In genomic region chr6:96491926-96492325, GRCh38 we compare ENCODE assay signal across 24 cellular contexts.
"Had no signal": no experiment of that assay in that cellular context is flagged by ENCODE, and none has a peak within 500 bp of the region (broad histone marks: within the 10 kb centered on the region; RNA-seq: fewer than 3 reads in every experiment).

No MANE protein-coding gene starts in this region.

- H3K36me3 ChIP-seq: colonic mucosa, esophagus muscularis mucosa, esophagus squamous epithelium, gastrocnemius medialis, gastroesophageal sphincter, heart left ventricle, heart right ventricle had no signal

- DNase-seq: colonic mucosa; cortex of kidney; dermis blood vessel endothelial cell; dorsolateral prefrontal cortex; effector CD4-positive, alpha-beta T cell; effector CD8-positive, alpha-beta T cell; effector memory CD4-positive, alpha-beta T cell; effector memory CD8-positive, alpha-beta T cell; endodermal cell; erythroblast; esophagus squamous epithelium; foreskin fibroblast; foreskin keratinocyte; foreskin melanocyte; gastrocnemius medialis; glutamatergic neuron; head of caudate nucleus; heart left ventricle; heart right ventricle had no signal

- H3K27me3 ChIP-seq: colonic mucosa, dorsolateral prefrontal cortex, esophagus muscularis mucosa, esophagus squamous epithelium, foreskin keratinocyte, gastrocnemius medialis, gastroesophageal sphincter, heart left ventricle, heart right ventricle had no signal

- H3K4me1 ChIP-seq: colonic mucosa, esophagus muscularis mucosa, esophagus squamous epithelium, foreskin keratinocyte, gastrocnemius medialis, gastroesophageal sphincter, heart left ventricle, heart right ventricle had no signal

- ATAC-seq: effector memory CD8-positive, alpha-beta T cell; esophagus mucosa; foreskin keratinocyte; gastrocnemius medialis; gastroesophageal sphincter; heart left ventricle; heart right ventricle had no signal

- H3K9me3 ChIP-seq: colonic mucosa, gastrocnemius medialis had no signal

- H3K27ac ChIP-seq: colonic mucosa, coronary artery, dorsolateral prefrontal cortex, epithelial cell of prostate, esophagus muscularis mucosa, esophagus squamous epithelium, foreskin keratinocyte, gastrocnemius medialis, gastroesophageal sphincter, heart left ventricle, heart right ventricle had no signal

- H3K4me3 ChIP-seq: colonic mucosa, coronary artery, dorsolateral prefrontal cortex, esophagus muscularis mucosa, esophagus squamous epithelium, gastrocnemius medialis, gastroesophageal sphincter, heart left ventricle, heart right ventricle had no signal
